Comparison of ENCODE assay signal across 9 cellular contexts in the genomic region with DNA sequence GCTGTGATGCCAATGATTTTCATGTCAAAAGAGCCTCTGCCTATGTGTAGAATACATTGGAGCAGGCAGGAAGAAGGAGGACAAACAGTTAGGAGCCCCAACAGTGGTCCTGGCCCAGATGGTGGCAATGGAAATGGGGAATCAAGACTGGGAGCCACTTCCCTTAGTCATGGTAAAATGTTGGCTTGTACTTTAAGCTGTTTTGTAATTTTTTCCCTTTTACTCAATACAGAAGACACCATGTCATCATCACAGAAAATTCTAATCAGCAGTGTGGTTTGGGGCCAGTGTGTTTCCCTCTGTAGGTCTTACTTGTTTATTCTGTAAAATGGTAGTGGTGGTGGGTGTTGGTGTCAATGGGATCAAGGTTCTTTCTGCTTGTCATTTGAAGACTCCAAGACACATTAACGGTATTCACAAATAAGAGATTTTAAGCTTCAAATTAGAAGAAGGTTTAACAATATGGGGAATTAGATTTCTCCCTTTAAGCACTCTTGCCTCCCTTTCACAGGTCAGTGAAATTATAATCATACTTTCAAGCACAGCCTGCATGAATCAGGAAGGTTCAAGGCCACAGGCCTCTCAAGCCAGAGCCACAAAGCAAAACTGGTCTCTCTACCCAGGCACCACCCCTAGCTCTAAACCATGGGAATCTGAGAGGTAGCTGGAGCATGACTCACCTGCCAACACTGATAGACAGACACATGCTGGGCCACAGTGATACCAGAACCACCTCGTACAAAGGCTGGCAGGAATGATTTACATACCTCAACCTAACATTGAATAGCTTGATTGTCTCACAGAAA. TPM values are rescaled to one million over a fixed set of nuclear protein-coding genes. Genes with fewer than 3 reads are reported as not detected.
DNase-seq lines count a peak whose midpoint lies in the region; ATAC-seq lines count a peak whose summit lies in the region.
"Had no signal": no experiment of that assay in that cellular context is flagged by ENCODE, and none has a peak within 500 bp of the region (broad histone marks: within the 10 kb centered on the region; RNA-seq: fewer than 3 reads in every experiment).

No MANE protein-coding gene starts in this region.

- peak overlapping the region; percentile 93 for H3K27ac Mint-ChIP-seq in activated CD4-positive, alpha-beta T cell treated with anti-CD3 and anti-CD28 coated beads for 36 hours
- H3K27ac Mint-ChIP-seq in activated CD4-positive, alpha-beta T cell treated with anti-CD3 and anti-CD28 coated beads, Interleukin-2, amount 10 ng/mL, durations not matched to agents 7 days and 5 days, result no peak overlapping the region
- H3K27ac Mint-ChIP-seq in activated T-helper 2 cell treated with anti-CD3 and anti-CD28 coated beads, Interferon-gamma antibody, Interleukin-2, Interleukin-4, amounts not matched to agents 10 μg/mL and 5 μg/mL and 100 μg/mL, durations not matched to agents 14 hours and 24 hours and 36 hours, result peak overlapping the region; percentile 100

- peaks cover 71% of the 10 kb centered on the region for H3K4me1 Mint-ChIP-seq in activated CD4-positive, alpha-beta T cell treated with anti-CD3 and anti-CD28 coated beads for 36 hours
- peaks cover 58% of the 10 kb centered on the region for H3K4me1 Mint-ChIP-seq in activated CD4-positive, alpha-beta T cell treated with anti-CD3 and anti-CD28 coated beads, Interleukin-2, amount 10 ng/mL, durations not matched to agents 7 days and 5 days
- H3K4me1 Mint-ChIP-seq in activated T-helper 2 cell treated with anti-CD3 and anti-CD28 coated beads, Interferon-gamma antibody, Interleukin-2, Interleukin-4, amounts not matched to agents 10 μg/mL and 5 μg/mL and 100 μg/mL, durations not matched to agents 14 hours and 24 hours and 36 hours (ENCODE audit: low read depth), result peaks cover 91% of the 10 kb centered on the region

- CTCF ChIA-PET in activated CD4-positive, alpha-beta T cell treated with anti-CD3 and anti-CD28 coated beads for 36 hours (lab: Charles Lee), result interaction anchor here (0.5 to 1.8 kb wide), 18 partner anchors 9 to 465 kb away, joined by 3 to 20 read pairs (median 4); partner anchors contain the start of genes EIF2A, GPR171, SELENOT and SERP1
- CTCF ChIA-PET in activated CD4-positive, alpha-beta T cell treated with anti-CD3 and anti-CD28 coated beads, Interleukin-2, amount 10 ng/mL, durations not matched to agents 7 days and 5 days (lab: Charles Lee), result interaction anchor here (1.1 to 1.6 kb wide), 4 partner anchors 10 to 24 kb away, joined by 3 to 5 read pairs (median 3); no protein-coding TSS in a partner anchor

- no peaks in the 10 kb centered on the region for H3K9me3 Mint-ChIP-seq in activated CD4-positive, alpha-beta T cell treated with anti-CD3 and anti-CD28 coated beads for 36 hours (ENCODE audit: low read depth)
- H3K9me3 Mint-ChIP-seq in activated CD4-positive, alpha-beta T cell treated with anti-CD3 and anti-CD28 coated beads, Interleukin-2, amount 10 ng/mL, durations not matched to agents 7 days and 5 days, result no peaks in the 10 kb centered on the region
- H3K9me3 Mint-ChIP-seq in activated T-helper 2 cell treated with anti-CD3 and anti-CD28 coated beads, Interferon-gamma antibody, Interleukin-2, Interleukin-4, amounts not matched to agents 10 μg/mL and 5 μg/mL and 100 μg/mL, durations not matched to agents 14 hours and 24 hours and 36 hours, result no peaks in the 10 kb centered on the region

- intact Hi-C loops in activated CD4-positive, alpha-beta T cell treated with anti-CD3 and anti-CD28 coated beads for 36 hours (cut with DNase I, micrococcal nuclease), result loop anchor here (1.0 to 10.0 kb wide), 12 partner anchors 13 to 567 kb away; partner anchors contain the start of genes EIF2A (in 1 of the 2), SELENOT (in 1 of the 2), SERP1 (in 1 of the 2) and SIAH2 (in 1 of the 2)
- intact Hi-C loops in activated T-helper 2 cell treated with anti-CD3 and anti-CD28 coated beads, Interferon-gamma antibody, Interleukin-2, Interleukin-4, amounts not matched to agents 10 μg/mL and 5 μg/mL and 100 μg/mL, durations not matched to agents 14 hours and 24 hours and 36 hours (cut with micrococcal nuclease), result loop anchor here (1.0 to 10.0 kb wide), 8 partner anchors 15 to 1457 kb away; partner anchors contain the start of genes MED12L, SELENOT and TSC22D2

- H3K4me3 Mint-ChIP-seq in activated CD4-positive, alpha-beta T cell treated with anti-CD3 and anti-CD28 coated beads for 36 hours, result peak overlapping the region; percentile 40
- no peak overlapping the region for H3K4me3 Mint-ChIP-seq in activated CD4-positive, alpha-beta T cell treated with anti-CD3 and anti-CD28 coated beads, Interleukin-2, amount 10 ng/mL, durations not matched to agents 7 days and 5 days
- H3K4me3 Mint-ChIP-seq in activated T-helper 2 cell treated with anti-CD3 and anti-CD28 coated beads, Interferon-gamma antibody, Interleukin-2, Interleukin-4, amounts not matched to agents 10 μg/mL and 5 μg/mL and 100 μg/mL, durations not matched to agents 14 hours and 24 hours and 36 hours (ENCODE audit: low read depth), result peak overlapping the region; percentile 53

- peak; percentile 77 for DNase-seq in activated CD4-positive, alpha-beta T cell treated with anti-CD3 and anti-CD28 coated beads for 36 hours
- DNase-seq in activated CD4-positive, alpha-beta T cell treated with anti-CD3 and anti-CD28 coated beads, Interleukin-2, amount 10 ng/mL, durations not matched to agents 7 days and 5 days, result no peak
- DNase-seq in activated T-helper 2 cell treated with anti-CD3 and anti-CD28 coated beads, Interferon-gamma antibody, Interleukin-2, Interleukin-4, amounts not matched to agents 10 μg/mL and 5 μg/mL and 100 μg/mL, durations not matched to agents 14 hours and 24 hours and 36 hours (ENCODE audit: low spot score), result no peak
- peak; percentile 61 for DNase-seq in mucosa of gallbladder (ENCODE audit: low spot score)
- DNase-seq in occipital lobe (lab: John Stamatoyannopoulos, UW), result no peak
- no peak for DNase-seq in DMS 273 treated with DMSO at 0.1 percent for 48 hours (lab: John Stamatoyannopoulos, UW)
- no peak for DNase-seq in NCI-H1930 (lab: John Stamatoyannopoulos, UW)

- H3K36me3 Mint-ChIP-seq in activated CD4-positive, alpha-beta T cell treated with anti-CD3 and anti-CD28 coated beads for 36 hours (ENCODE audit: low read depth), result peaks cover 37% of the 10 kb centered on the region
- H3K36me3 Mint-ChIP-seq in activated CD4-positive, alpha-beta T cell treated with anti-CD3 and anti-CD28 coated beads, Interleukin-2, amount 10 ng/mL, durations not matched to agents 7 days and 5 days (ENCODE audit: low read depth), result peaks cover 25% of the 10 kb centered on the region
- peaks cover 56% of the 10 kb centered on the region for H3K36me3 Mint-ChIP-seq in activated T-helper 2 cell treated with anti-CD3 and anti-CD28 coated beads, Interferon-gamma antibody, Interleukin-2, Interleukin-4, amounts not matched to agents 10 μg/mL and 5 μg/mL and 100 μg/mL, durations not matched to agents 14 hours and 24 hours and 36 hours (ENCODE audit: low read depth)

- H3K27me3 Mint-ChIP-seq in activated CD4-positive, alpha-beta T cell treated with anti-CD3 and anti-CD28 coated beads for 36 hours, result no peaks in the 10 kb centered on the region
- no peaks in the 10 kb centered on the region for H3K27me3 Mint-ChIP-seq in activated CD4-positive, alpha-beta T cell treated with anti-CD3 and anti-CD28 coated beads, Interleukin-2, amount 10 ng/mL, durations not matched to agents 7 days and 5 days
- H3K27me3 Mint-ChIP-seq in activated T-helper 2 cell treated with anti-CD3 and anti-CD28 coated beads, Interferon-gamma antibody, Interleukin-2, Interleukin-4, amounts not matched to agents 10 μg/mL and 5 μg/mL and 100 μg/mL, durations not matched to agents 14 hours and 24 hours and 36 hours (ENCODE audit: low read depth), result no peaks in the 10 kb centered on the region

- ATAC-seq in activated CD4-positive, alpha-beta T cell treated with anti-CD3 and anti-CD28 coated beads for 36 hours, result peak; percentile 73
- peak; percentile 69 for ATAC-seq in HG03442 (IDR thresholded peaks at IDR 0.05; ENCODE audit: unreplicated experiment)

- POLR2A ChIA-PET in activated CD4-positive, alpha-beta T cell treated with anti-CD3 and anti-CD28 coated beads for 36 hours (lab: Charles Lee), result interaction anchor here (0.9 to 1.6 kb wide), 6 partner anchors 16 to 192 kb away, joined by 4 to 73 read pairs (median 4); partner anchors contain the start of genes EIF2A, SELENOT, SERP1 and SIAH2
- POLR2A ChIA-PET in activated CD4-positive, alpha-beta T cell treated with anti-CD3 and anti-CD28 coated beads, Interleukin-2, amount 10 ng/mL, durations not matched to agents 7 days and 5 days (lab: Charles Lee), result interaction anchor here (0.6 to 1.0 kb wide), 2 partner anchors 25 to 150 kb away, joined by 3 read pairs; partner anchors contain the start of gene SIAH2

RNA-seq across cellular contexts. Expression of gene SIAH2, which starts 24.9 kb away (rescaled TPM):
- 100 to 1,000 TPM in 1 of 2 experiments, 10 to 100 TPM in 1; 85.7 to 154 TPM for total RNA-seq in activated CD4-positive, alpha-beta T cell treated with anti-CD3 and anti-CD28 coated beads for 36 hours
- 10 to 100 TPM; 30.9 to 40.8 TPM for total RNA-seq in activated CD4-positive, alpha-beta T cell treated with anti-CD3 and anti-CD28 coated beads, Interleukin-2, amount 10 ng/mL, durations not matched to agents 7 days and 5 days
- 108 and 116 TPM in 2 replicates for total RNA-seq in activated T-helper 2 cell treated with anti-CD3 and anti-CD28 coated beads, Interferon-gamma antibody, Interleukin-2, Interleukin-4, amounts not matched to agents 10 μg/mL and 5 μg/mL and 100 μg/mL, durations not matched to agents 14 hours and 24 hours and 36 hours
- total RNA-seq in mucosa of gallbladder (33.7 TPM), occipital lobe (29.3 TPM)

RNA-seq across cellular contexts. Expression of gene ERICH6, which starts 34.4 kb away (rescaled TPM):
- under 1 TPM in 1 of 2 experiments, not detected in 1; 0.58 TPM for total RNA-seq in activated CD4-positive, alpha-beta T cell treated with anti-CD3 and anti-CD28 coated beads for 36 hours
- total RNA-seq in activated CD4-positive, alpha-beta T cell treated with anti-CD3 and anti-CD28 coated beads, Interleukin-2, amount 10 ng/mL, durations not matched to agents 7 days and 5 days, result under 1 TPM; 0.50 to 0.81 TPM
- 0.21 and 0.39 TPM in 2 replicates for total RNA-seq in activated T-helper 2 cell treated with anti-CD3 and anti-CD28 coated beads, Interferon-gamma antibody, Interleukin-2, Interleukin-4, amounts not matched to agents 10 μg/mL and 5 μg/mL and 100 μg/mL, durations not matched to agents 14 hours and 24 hours and 36 hours
- total RNA-seq in mucosa of gallbladder, result 0.09 TPM
- not detected for total RNA-seq in occipital lobe
- total RNA-seq: lower leg skin had no signal

Comparison
In these comparisons a context has a peak if more than half of its experiments do, and no peak if none do; other contexts are left out.
1. DNase-seq: peak in activated CD4-positive, alpha-beta T cell treated with anti-CD3 and anti-CD28 coated beads for 36 hours (single experiment) and mucosa of gallbladder (single experiment); none in activated CD4-positive, alpha-beta T cell treated with anti-CD3 and anti-CD28 coated beads, Interleukin-2, amount 10 ng/mL, durations not matched to agents 7 days and 5 days (single experiment), activated T-helper 2 cell treated with anti-CD3 and anti-CD28 coated beads, Interferon-gamma antibody, Interleukin-2, Interleukin-4, amounts not matched to agents 10 μg/mL and 5 μg/mL and 100 μg/mL, durations not matched to agents 14 hours and 24 hours and 36 hours (single experiment), occipital lobe (single experiment), DMS 273 treated with DMSO at 0.1 percent for 48 hours (single experiment) and NCI-H1930 (0 of 2).